ENCODE assay signal across 13 cellular contexts in the genomic region with DNA sequence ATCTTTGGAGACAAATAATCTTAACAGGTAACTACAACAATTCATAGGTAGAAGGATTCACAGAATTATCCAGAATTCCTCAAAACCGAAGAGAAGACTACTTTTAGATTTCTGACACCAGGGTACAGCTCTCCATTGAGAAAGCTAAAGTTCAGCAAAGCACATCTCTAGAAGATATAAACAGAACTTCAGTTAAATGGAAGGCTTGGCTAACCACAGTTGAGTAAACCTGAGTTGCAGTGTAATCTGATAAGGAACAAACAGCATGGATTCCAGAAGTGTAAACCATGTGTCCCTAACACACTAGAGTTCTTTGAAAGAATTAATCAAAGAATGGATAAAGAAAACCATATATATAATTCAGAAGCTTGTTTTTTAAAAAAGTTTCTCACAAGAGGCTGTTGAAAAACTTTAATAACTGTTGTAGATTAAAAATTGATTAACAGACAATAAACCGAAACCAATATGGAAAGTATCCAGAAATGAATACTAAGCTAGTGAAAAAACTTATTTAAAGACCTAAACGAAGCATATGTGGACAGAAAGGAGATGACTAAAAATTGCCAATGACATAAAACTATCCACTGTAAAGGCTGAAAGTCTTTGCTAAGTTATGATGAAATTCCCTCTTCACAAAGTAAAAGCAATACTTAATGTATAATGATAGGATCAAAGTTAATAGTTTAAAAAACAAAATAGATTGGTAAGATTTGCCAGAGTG. TPM values are rescaled to one million over a fixed set of nuclear protein-coding genes. Genes with fewer than 3 reads are reported as not detected.
DNase-seq lines count a peak whose midpoint lies in the region; ATAC-seq and TF ChIP-seq lines count a peak whose summit lies in the region.
"Had no signal": no experiment of that assay in that cellular context is flagged by ENCODE, and none has a peak within 500 bp of the region (broad histone marks: within the 10 kb centered on the region; RNA-seq: fewer than 3 reads in every experiment).

No MANE protein-coding gene starts in this region.

- no peak for TF ChIP-seq POLR2A in adrenal gland (IDR thresholded peaks at IDR 0.05)

- peak in 1 of 2 donors; percentile 33 for TF ChIP-seq RAD21 in liver (IDR thresholded peaks at IDR 0.05)

- H3K9ac ChIP-seq in liver (ENCODE audit: low read depth in 1 of 2, low read length in 2 of 2): peak overlapping the region in 1 of 2 donors; percentile 29

- H3K27ac ChIP-seq in adrenal gland (peak overlapping the region in 4 of 5 donors; percentile 13 to 88 (median 54)), liver (ENCODE audit: low read depth in 1 of 2, low read length in 2 of 2) (peak overlapping the region in 1 of 2 donors; percentile 13)

- no peaks in the 10 kb centered on the region for H3K9me3 ChIP-seq in adrenal gland (replicated peaks in 1 of 3)
- no peaks in the 10 kb centered on the region for H3K9me3 ChIP-seq in liver (ENCODE audit: control insufficient read depth in 4 of 4, low read length in 3 of 4)

- intact Hi-C loops in adrenal gland (cut with DNase I): no loop called here

- H3K27me3 ChIP-seq in adrenal gland: no peaks in the 10 kb centered on the region
- no peaks in the 10 kb centered on the region for H3K27me3 ChIP-seq in liver (ENCODE audit: control insufficient read depth in 4 of 4, insufficient read depth in 4 of 4, low read length in 3 of 4)

- peak; percentile 25 for DNase-seq in DMS53 (lab: John Stamatoyannopoulos, UW)
- peak; percentile 19 for DNase-seq in HuH-7 (ENCODE audit: low spot score)
- no peak for DNase-seq in adrenal gland
- DNase-seq in NCI-H1930 (lab: John Stamatoyannopoulos, UW): no peak
- no peak for DNase-seq in anterior cingulate cortex (lab: John Stamatoyannopoulos, UW)
- DNase-seq in NCI-H510A treated with DMSO at 0.1 percent for 48 hours (lab: John Stamatoyannopoulos, UW): no peak
- DNase-seq: activated B cell treated with CpG ODN at 0.5 μM for 24 hours; activated naive CD4-positive, alpha-beta T cell treated with Interleukin-2 at 50 U/mL for 16 hours; effector CD4-positive, alpha-beta T cell; naive B cell; NCI-H187 had no signal

- TF ChIP-seq CTCF in adrenal gland (IDR thresholded peaks at IDR 0.05) (no peak), liver (IDR thresholded peaks at IDR 0.05; ENCODE audit: low read depth, low read length, missing input control) (no peak)

- no peak for ATAC-seq in HG03095 (IDR thresholded peaks at IDR 0.05; ENCODE audit: unreplicated experiment)

- peak overlapping the region in 1 of 4 donors; percentile 56 for H3K4me3 ChIP-seq in adrenal gland
- peak overlapping the region in 1 of 3 donors; percentile 22 for H3K4me3 ChIP-seq in liver (ENCODE audit: low read depth in 1 of 3, low read length in 3 of 3)

- no peaks in the 10 kb centered on the region for H3K36me3 ChIP-seq in adrenal gland (replicated peaks in 1 of 2)
- H3K36me3 ChIP-seq in liver (ENCODE audit: control insufficient read depth in 4 of 4, insufficient read depth in 3 of 4, low read depth in 1 of 4, low read length in 3 of 4): no peaks in the 10 kb centered on the region

- H3K4me1 ChIP-seq in adrenal gland (replicated peaks in 1 of 2) (peaks cover 9 to 21% of the 10 kb centered on the region in 2 donors), liver (ENCODE audit: control insufficient read depth in 4 of 4, insufficient read depth in 4 of 4, low read length in 3 of 4) (peaks cover 0 to 53% (median 35%) of the 10 kb centered on the region in 4 donors)

- 44 to 55% (median 47%) methylated on average over 3 of the region's 3 CpGs for WGBS in adrenal gland, 4 donors
- WGBS in liver: 32% methylated on average over 3 of the region's 3 CpGs

TF ChIP-seq in liver, 16 proteins besides CTCF, POLR2A, EP300 and RAD21:
- TF ChIP-seq NR2F2 (IDR thresholded peaks at IDR 0.05) (no peak), SP1 (IDR thresholded peaks at IDR 0.05) (no peak), JUND (IDR thresholded peaks at IDR 0.05) (no peak), FOXA2 (IDR thresholded peaks at IDR 0.05) (no peak), RXRA (IDR thresholded peaks at IDR 0.05) (peak in 1 of 2 donors; percentile 8), ZBTB33 (IDR thresholded peaks at IDR 0.05) (no peak), REST (IDR thresholded peaks at IDR 0.05) (no peak), ATF3 (IDR thresholded peaks at IDR 0.05) (no peak), HNF4A (conservative IDR thresholded peaks at IDR 0.05) (peak; percentile 11 to 22), EGR1 (IDR thresholded peaks at IDR 0.05; ENCODE audit: low read depth in 2 of 2) (no peak), YY1 (IDR thresholded peaks at IDR 0.05) (peak; percentile 89), GABPA (IDR thresholded peaks at IDR 0.05 in 1 of 2, conservative IDR thresholded peaks at IDR 0.05 in 1 of 2) (peak in 1 of 2 donors; percentile 10)
- TF ChIP-seq, protein P1, sequence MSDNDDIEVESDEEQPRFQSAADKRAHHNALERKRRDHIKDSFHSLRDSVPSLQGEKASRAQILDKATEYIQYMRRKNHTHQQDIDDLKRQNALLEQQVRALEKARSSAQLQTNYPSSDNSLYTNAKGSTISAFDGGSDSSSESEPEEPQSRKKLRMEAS (IDR thresholded peaks at IDR 0.05): no peak
TF ChIP-seq in liver: peak in this region for 4.

RNA-seq across cellular contexts. Expression of gene RNF43, which starts 4.3 kb away (rescaled TPM):
- 10 to 100 TPM; 10.5 to 30.8 (median 18.5) TPM for total RNA-seq in adrenal gland
- 1 to 10 TPM; 5.9 to 9.8 (median 7.5) TPM for polyA plus RNA-seq in adrenal gland
- total RNA-seq in liver: 1 to 10 TPM; 4.5 to 8.4 TPM
- 1 to 10 TPM; 4.1 to 5.8 TPM for polyA plus RNA-seq in liver

Comparison
In these comparisons a context has a peak if more than half of its experiments do, and no peak if none do; other contexts are left out.
1. DNase-seq: peak in DMS53 (single experiment) and HuH-7 (single experiment); none in adrenal gland (0 of 7), NCI-H1930 (0 of 2), anterior cingulate cortex (0 of 58) and NCI-H510A treated with DMSO at 0.1 percent for 48 hours (single experiment).